Comparison of ENCODE assay signal across 13 cellular contexts in genomic region chr3:53803816-53804545, GRCh38. TPM values are rescaled to one million over a fixed set of nuclear protein-coding genes. Genes with fewer than 3 reads are reported as not detected.
A peak's percentile ranks its signal among the peaks of the same experiment; 100 is the strongest.
DNase-seq lines count a peak whose midpoint lies in the region; ATAC-seq and TF ChIP-seq lines count a peak whose summit lies in the region.
"Had no signal": no experiment of that assay in that cellular context is flagged by ENCODE, and none has a peak within 500 bp of the region (broad histone marks: within the 10 kb centered on the region; RNA-seq: fewer than 3 reads in every experiment).

No MANE protein-coding gene starts in this region.

- TF ChIP-seq CTCF in WTC11 (IDR thresholded peaks at IDR 0.05) = no peak

- 0 out of 2 replicates have a peak, but pooled peaks have one; percentile 18 for ATAC-seq in WTC11
- no peak for ATAC-seq in sciatic nerve
- no peak for ATAC-seq in GM18909 (IDR thresholded peaks at IDR 0.05; ENCODE audit: poor library complexity, unreplicated experiment)
- ATAC-seq: activated CD4-positive, alpha-beta T cell treated with anti-CD3 and anti-CD28 coated beads for 36 hours had no signal

- peaks cover 15% of the 10 kb centered on the region for H3K4me1 Mint-ChIP-seq in WTC11
- H3K4me1 Mint-ChIP-seq: activated CD4-positive, alpha-beta T cell treated with anti-CD3 and anti-CD28 coated beads for 36 hours; CD8-positive, alpha-beta memory T cell had no signal

- H3K27me3 Mint-ChIP-seq in WTC11 (ENCODE audit: low read depth) = no peaks in the 10 kb centered on the region

- H3K36me3 Mint-ChIP-seq in WTC11 = no peaks in the 10 kb centered on the region
- H3K36me3 Mint-ChIP-seq: CD8-positive, alpha-beta memory T cell had no signal

- intact Hi-C loops in sciatic nerve (cut with DNase I) = no loop called here

- no peak overlapping the region for H3K4me3 Mint-ChIP-seq in WTC11
- H3K4me3 Mint-ChIP-seq: activated CD4-positive, alpha-beta T cell treated with anti-CD3 and anti-CD28 coated beads for 36 hours; CD8-positive, alpha-beta memory T cell had no signal

- no peaks in the 10 kb centered on the region for H3K9me3 Mint-ChIP-seq in WTC11
- H3K9me3 Mint-ChIP-seq: CD8-positive, alpha-beta memory T cell had no signal

- POLR2A ChIA-PET in WTC11 (lab: Charles Lee) = no interaction called here

- H3K27ac Mint-ChIP-seq in WTC11 = peak overlapping the region; percentile 36; the same call in 1 of the 2 replicates
- H3K27ac Mint-ChIP-seq: activated CD4-positive, alpha-beta T cell treated with anti-CD3 and anti-CD28 coated beads for 36 hours; CD8-positive, alpha-beta memory T cell had no signal

- DNase-seq in ELF-1 (ENCODE audit: low read depth, low spot score) = peak; percentile 29
- DNase-seq in WTC11 (ENCODE audit: low spot score) = no peak
- DNase-seq in kidney tubule cell (ENCODE audit: low spot score) = peak; percentile 50
- DNase-seq in sciatic nerve (ENCODE audit: low spot score) = peak; percentile 42
- no peak for DNase-seq in 8988T
- DNase-seq in glomerular visceral epithelial cell (ENCODE audit: extremely low spot score) = no peak
- DNase-seq in stimulated activated CD4-positive, alpha-beta T cell treated with anti-CD3 and anti-CD28 coated beads, Interleukin-15, amount 100 ng/mL, for 24 hours = no peak
- DNase-seq: activated CD4-positive, alpha-beta T cell treated with anti-CD3 and anti-CD28 coated beads for 36 hours; activated gamma-delta T cell; CD8-positive, alpha-beta memory T cell; KG1; stimulated activated CD4-positive, alpha-beta T cell treated with anti-CD3 and anti-CD28 coated beads, Interleukin-2, amount 100 ng/mL, for 24 hours had no signal

- CTCF ChIA-PET in WTC11 (lab: Charles Lee) = interaction anchor here (1.0 to 2.2 kb wide), 5 partner anchors 9 to 94 kb away, joined by 3 to 8 read pairs (median 4); no protein-coding TSS in a partner anchor

TF ChIP-seq in WTC11, 78 proteins besides CTCF, POLR2A, EP300 and RAD21:
- TF ChIP-seq ATF1 (CRISPR knock-in tag; IDR thresholded peaks at IDR 0.05) = no peak

RNA-seq across cellular contexts. Expression of gene CHDH, which starts 42.2 kb away (rescaled TPM):
- total RNA-seq in WTC11 (2021) (9.5 to 11.7 TPM (median 10.6 TPM) in 3 replicates), sciatic nerve (7.3 TPM)

RNA-seq across cellular contexts. Expression of gene IL17RB, which starts 42.4 kb away (rescaled TPM):
- total RNA-seq in WTC11 (2021) (5.3 to 6.4 TPM (median 5.6 TPM) in 3 replicates), sciatic nerve (5.1 TPM)

Comparison
In these comparisons a context has a peak if more than half of its experiments do, and no peak if none do; other contexts are left out.
1. DNase-seq: peak in ELF-1 (single experiment), kidney tubule cell (single experiment) and sciatic nerve (single experiment); none in WTC11 (single experiment), 8988T (single experiment), glomerular visceral epithelial cell (single experiment) and stimulated activated CD4-positive, alpha-beta T cell treated with anti-CD3 and anti-CD28 coated beads, Interleukin-15, amount 100 ng/mL, for 24 hours (single experiment).